In the genomic region with DNA sequence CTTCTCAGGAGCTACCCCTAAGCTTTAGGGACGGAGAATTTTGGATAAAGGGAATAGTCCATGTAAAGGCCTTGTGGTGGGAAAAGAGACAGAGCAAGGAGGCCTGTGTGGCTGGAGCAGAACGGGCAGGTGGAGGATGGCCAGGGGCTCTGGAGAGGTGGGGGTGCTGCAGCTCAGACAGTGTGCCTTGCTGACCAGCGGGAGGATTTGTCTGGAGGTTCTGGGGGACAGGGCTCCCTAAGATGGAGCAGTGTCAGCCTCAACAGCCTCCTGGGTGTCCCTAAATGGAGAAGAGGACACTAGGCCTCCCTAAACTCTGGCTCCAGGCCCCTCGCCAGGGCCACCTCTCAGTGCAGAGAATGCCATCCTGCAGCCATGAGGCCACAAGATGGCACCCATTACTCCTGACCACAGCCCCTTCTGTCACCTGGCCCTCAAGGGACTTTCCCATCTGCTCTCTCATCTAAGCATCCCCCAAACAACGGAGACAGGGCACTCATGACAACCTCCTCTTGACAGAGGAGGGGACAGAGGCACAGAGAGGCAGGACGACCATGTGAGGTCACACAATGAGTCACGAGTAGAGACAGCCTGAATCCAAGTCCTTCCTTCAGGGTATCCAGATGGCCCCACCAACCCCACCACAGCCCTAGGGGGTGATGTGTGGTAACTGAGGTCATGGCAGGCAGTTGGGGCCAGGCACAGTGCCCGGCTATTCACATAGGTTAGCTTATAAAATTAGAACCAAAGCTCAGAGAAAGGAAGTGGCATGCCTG, we compare ENCODE assay signal across 1 cellular context.
TF ChIP-seq lines count a peak whose summit lies in the region.

No MANE protein-coding gene starts in this region.

TF ChIP-seq in GM12878, 131 proteins besides CTCF, POLR2A, EP300 and RAD21 (continued from another document):
- no peak for TF ChIP-seq CREB1 (IDR thresholded peaks at IDR 0.05; ENCODE audit: low read depth)
- TF ChIP-seq, protein P1, sequence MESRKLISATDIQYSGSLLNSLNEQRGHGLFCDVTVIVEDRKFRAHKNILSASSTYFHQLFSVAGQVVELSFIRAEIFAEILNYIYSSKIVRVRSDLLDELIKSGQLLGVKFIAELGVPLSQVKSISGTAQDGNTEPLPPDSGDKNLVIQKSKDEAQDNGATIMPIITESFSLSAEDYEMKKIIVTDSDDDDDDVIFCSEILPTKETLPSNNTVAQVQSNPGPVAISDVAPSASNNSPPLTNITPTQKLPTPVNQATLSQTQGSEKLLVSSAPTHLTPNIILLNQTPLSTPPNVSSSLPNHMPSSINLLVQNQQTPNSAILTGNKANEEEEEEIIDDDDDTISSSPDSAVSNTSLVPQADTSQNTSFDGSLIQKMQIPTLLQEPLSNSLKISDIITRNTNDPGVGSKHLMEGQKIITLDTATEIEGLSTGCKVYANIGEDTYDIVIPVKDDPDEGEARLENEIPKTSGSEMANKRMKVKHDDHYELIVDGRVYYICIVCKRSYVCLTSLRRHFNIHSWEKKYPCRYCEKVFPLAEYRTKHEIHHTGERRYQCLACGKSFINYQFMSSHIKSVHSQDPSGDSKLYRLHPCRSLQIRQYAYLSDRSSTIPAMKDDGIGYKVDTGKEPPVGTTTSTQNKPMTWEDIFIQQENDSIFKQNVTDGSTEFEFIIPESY (IDR thresholded peaks at IDR 0.05), result no peak
- no peak for TF ChIP-seq CBX3 (IDR thresholded peaks at IDR 0.05; ENCODE audit: borderline replicate concordance, low read depth)
- TF ChIP-seq BMI1 (IDR thresholded peaks at IDR 0.05; ENCODE audit: borderline replicate concordance), result no peak
- TF ChIP-seq, protein P2, sequence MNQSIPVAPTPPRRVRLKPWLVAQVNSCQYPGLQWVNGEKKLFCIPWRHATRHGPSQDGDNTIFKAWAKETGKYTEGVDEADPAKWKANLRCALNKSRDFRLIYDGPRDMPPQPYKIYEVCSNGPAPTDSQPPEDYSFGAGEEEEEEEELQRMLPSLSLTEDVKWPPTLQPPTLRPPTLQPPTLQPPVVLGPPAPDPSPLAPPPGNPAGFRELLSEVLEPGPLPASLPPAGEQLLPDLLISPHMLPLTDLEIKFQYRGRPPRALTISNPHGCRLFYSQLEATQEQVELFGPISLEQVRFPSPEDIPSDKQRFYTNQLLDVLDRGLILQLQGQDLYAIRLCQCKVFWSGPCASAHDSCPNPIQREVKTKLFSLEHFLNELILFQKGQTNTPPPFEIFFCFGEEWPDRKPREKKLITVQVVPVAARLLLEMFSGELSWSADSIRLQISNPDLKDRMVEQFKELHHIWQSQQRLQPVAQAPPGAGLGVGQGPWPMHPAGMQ (IDR thresholded peaks at IDR 0.05; ENCODE audit: borderline replicate concordance), result no peak
- TF ChIP-seq TARDBP (IDR thresholded peaks at IDR 0.05; ENCODE audit: borderline replicate concordance), result no peak
- no peak for TF ChIP-seq YBX1 (IDR thresholded peaks at IDR 0.05)
- no peak for TF ChIP-seq NFXL1 (IDR thresholded peaks at IDR 0.05; ENCODE audit: borderline replicate concordance)
- no peak for TF ChIP-seq BHLHE40 (IDR thresholded peaks at IDR 0.05; ENCODE audit: borderline replicate concordance in 1 of 2, low read depth in 2 of 2, low read length in 1 of 2)
- TF ChIP-seq, protein P3, sequence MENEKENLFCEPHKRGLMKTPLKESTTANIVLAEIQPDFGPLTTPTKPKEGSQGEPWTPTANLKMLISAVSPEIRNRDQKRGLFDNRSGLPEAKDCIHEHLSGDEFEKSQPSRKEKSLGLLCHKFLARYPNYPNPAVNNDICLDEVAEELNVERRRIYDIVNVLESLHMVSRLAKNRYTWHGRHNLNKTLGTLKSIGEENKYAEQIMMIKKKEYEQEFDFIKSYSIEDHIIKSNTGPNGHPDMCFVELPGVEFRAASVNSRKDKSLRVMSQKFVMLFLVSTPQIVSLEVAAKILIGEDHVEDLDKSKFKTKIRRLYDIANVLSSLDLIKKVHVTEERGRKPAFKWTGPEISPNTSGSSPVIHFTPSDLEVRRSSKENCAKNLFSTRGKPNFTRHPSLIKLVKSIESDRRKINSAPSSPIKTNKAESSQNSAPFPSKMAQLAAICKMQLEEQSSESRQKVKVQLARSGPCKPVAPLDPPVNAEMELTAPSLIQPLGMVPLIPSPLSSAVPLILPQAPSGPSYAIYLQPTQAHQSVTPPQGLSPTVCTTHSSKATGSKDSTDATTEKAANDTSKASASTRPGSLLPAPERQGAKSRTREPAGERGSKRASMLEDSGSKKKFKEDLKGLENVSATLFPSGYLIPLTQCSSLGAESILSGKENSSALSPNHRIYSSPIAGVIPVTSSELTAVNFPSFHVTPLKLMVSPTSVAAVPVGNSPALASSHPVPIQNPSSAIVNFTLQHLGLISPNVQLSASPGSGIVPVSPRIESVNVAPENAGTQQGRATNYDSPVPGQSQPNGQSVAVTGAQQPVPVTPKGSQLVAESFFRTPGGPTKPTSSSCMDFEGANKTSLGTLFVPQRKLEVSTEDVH (IDR thresholded peaks at IDR 0.05; ENCODE audit: low read depth, partially characterized antibody), result no peak
